In genomic region chr10:110398419-110399162, GRCh38 we compare ENCODE assay signal across 8 cellular contexts.
DNase-seq lines count a peak whose midpoint lies in the region; ATAC-seq and TF ChIP-seq lines count a peak whose summit lies in the region.

No MANE protein-coding gene starts in this region.

- H2AFZ ChIP-seq in fibroblast of lung (ENCODE audit: low read length) (no peak overlapping the region), parathyroid adenoma (no peak overlapping the region)

- H3K27ac ChIP-seq in fibroblast of lung (ENCODE audit: insufficient read depth, low read length): peak overlapping the region; percentile 99
- peak overlapping the region; percentile 24 for H3K27ac ChIP-seq in parathyroid adenoma
- H3K27ac ChIP-seq in substantia nigra (ENCODE audit: low read depth, low read length, poor library complexity, severe bottlenecking): no peak overlapping the region

- H3K4me2 ChIP-seq in fibroblast of lung (ENCODE audit: extremely low read depth, insufficient read depth, low read length) (peak overlapping the region; percentile 87), parathyroid adenoma (ENCODE audit: low read length) (no peak overlapping the region)

- H3K9ac ChIP-seq in fibroblast of lung (ENCODE audit: insufficient read depth, low read length): peak overlapping the region; percentile 68
- no peak overlapping the region for H3K9ac ChIP-seq in parathyroid adenoma

- H3K4me1 ChIP-seq in fibroblast of lung (ENCODE audit: control insufficient read depth, extremely low read depth, insufficient read depth, low read length) (peaks cover 25% of the 10 kb centered on the region), parathyroid adenoma (peaks cover 6% of the 10 kb centered on the region)

- ATAC-seq in GM18861 (IDR thresholded peaks at IDR 0.05; ENCODE audit: unreplicated experiment) (no peak), GM18502 (IDR thresholded peaks at IDR 0.05; ENCODE audit: poor library complexity, unreplicated experiment) (no peak)

- TF ChIP-seq CTCF in fibroblast of lung (conservative IDR thresholded peaks at IDR 0.05 in 1 of 2, IDR thresholded peaks at IDR 0.05 in 1 of 2; ENCODE audit: low read depth in 1 of 2, low read length in 2 of 2) (no peak), parathyroid adenoma (IDR thresholded peaks at IDR 0.05) (no peak)

- no peaks in the 10 kb centered on the region for H4K20me1 ChIP-seq in fibroblast of lung (ENCODE audit: control insufficient read depth, extremely low read depth, insufficient read depth, low read length)

- DNase-seq in EL (peak; percentile 99), RPMI7951 (ENCODE audit: low read depth) (peak; percentile 95), fibroblast of lung (ENCODE audit: low read depth in 2 of 2) (peak; percentile 90 to 97), substantia nigra (lab: John Stamatoyannopoulos, UW) (no peak)
- DNase-seq in activated CD4-positive, alpha-beta T cell treated with anti-CD3 and anti-CD28 coated beads for 4 hours: no peak

- H3K4me3 ChIP-seq in fibroblast of lung (replicated peaks in 1 of 4; ENCODE audit: control extremely low read depth in 1 of 4, insufficient read depth in 1 of 4, low read depth in 3 of 4, low read length in 4 of 4): peak overlapping the region in 2 of 4 experiments; percentile 6 to 20
- no peak overlapping the region for H3K4me3 ChIP-seq in parathyroid adenoma (ENCODE audit: low read depth, low read length)

- no peaks in the 10 kb centered on the region for H3K36me3 ChIP-seq in fibroblast of lung (ENCODE audit: control insufficient read depth, insufficient read depth, low read length)
- no peaks in the 10 kb centered on the region for H3K36me3 ChIP-seq in parathyroid adenoma (ENCODE audit: control insufficient read depth, insufficient read depth, low read length)

- H3K79me2 ChIP-seq in fibroblast of lung (ENCODE audit: control insufficient read depth, insufficient read depth, low read length) (no peaks in the 10 kb centered on the region), parathyroid adenoma (no peaks in the 10 kb centered on the region)

- H3K9me3 ChIP-seq in fibroblast of lung (ENCODE audit: control insufficient read depth, insufficient read depth, low read depth, low read length) (no peaks in the 10 kb centered on the region), parathyroid adenoma (ENCODE audit: control insufficient read depth, low read length) (no peaks in the 10 kb centered on the region)

- no peaks in the 10 kb centered on the region for H3K27me3 ChIP-seq in fibroblast of lung (ENCODE audit: control insufficient read depth, insufficient read depth, low read length)
- H3K27me3 ChIP-seq in parathyroid adenoma (ENCODE audit: control insufficient read depth, insufficient read depth, low read length): no peaks in the 10 kb centered on the region

Comparison
In these comparisons a context has a peak if more than half of its experiments do, and no peak if none do; other contexts are left out.
1. DNase-seq: peak in EL (single experiment), RPMI7951 (single experiment) and fibroblast of lung (2 of 2); none in substantia nigra (0 of 49) and activated CD4-positive, alpha-beta T cell treated with anti-CD3 and anti-CD28 coated beads for 4 hours (0 of 2).